ENCODE assay signal across 22 cellular contexts in genomic region chr2:228581731-228582130, GRCh38.
"Had no signal": no experiment of that assay in that cellular context is flagged by ENCODE, and none has a peak within 500 bp of the region (broad histone marks: within the 10 kb centered on the region; RNA-seq: fewer than 3 reads in every experiment).

No MANE protein-coding gene starts in this region.

- DNase-seq: KBM-7, MG63, NCI-H1092, NCI-H1105 treated with DMSO at 0.1 percent for 48 hours, NCI-H1417 treated with DMSO at 0.1 percent for 48 hours, NCI-H146, NCI-H1694 treated with DMSO at 0.1 percent for 48 hours, NCI-H1930, NCI-H2081, NCI-H2107, NCI-H2227 treated with DMSO at 0.1 percent for 48 hours, NCI-H524 treated with DMSO at 0.1 percent for 48 hours, NCI-H69, NCI-H774, Right ventricle myocardium superior, RPMI8226, SIG-M5, SK-N-SH, SW 1271, T-cell had no signal

- H3K4me1 ChIP-seq: SJSA1 had no signal

- H3K9ac ChIP-seq: SK-N-SH had no signal

- H3K27ac ChIP-seq: HL-60, SJSA1 had no signal

- ATAC-seq: T-cell had no signal

- H3K4me2 ChIP-seq: SK-N-SH had no signal

- H3K4me3 ChIP-seq: MG63, SJSA1 had no signal

- H3K27me3 ChIP-seq: SJSA1 had no signal

- H3K36me3 ChIP-seq: MG63, SJSA1 had no signal

- H3K9me3 ChIP-seq: MG63, SK-N-SH had no signal
